In genomic region chr15:58931985-58932384, GRCh38 we compare ENCODE assay signal across 8 cellular contexts. TPM values are rescaled to one million over a fixed set of nuclear protein-coding genes. Genes with fewer than 3 reads are reported as not detected.
DNase-seq lines count a peak whose midpoint lies in the region; ATAC-seq and TF ChIP-seq lines count a peak whose summit lies in the region.

No MANE protein-coding gene starts in this region.

- no peaks in the 10 kb centered on the region for H3K9me3 Mint-ChIP-seq in central memory CD8-positive, alpha-beta T cell

- no peak overlapping the region for H2BK15ac ChIP-seq in mesenchymal stem cell (ENCODE audit: low read depth, poor library complexity, severe bottlenecking)

- H3K23ac ChIP-seq in mesenchymal stem cell (ENCODE audit: low read length in 2 of 2) = no peak overlapping the region

- no peaks in the 10 kb centered on the region for H3K27me3 Mint-ChIP-seq in central memory CD8-positive, alpha-beta T cell

- peaks cover 3% of the 10 kb centered on the region for H3K79me1 ChIP-seq in mesenchymal stem cell (replicated peaks; ENCODE audit: low read length, poor library complexity, severe bottlenecking)

- H4K20me1 ChIP-seq in OCI-LY1 (ENCODE audit: insufficient read depth, low read length) = no peaks in the 10 kb centered on the region

- H3K27ac Mint-ChIP-seq in central memory CD8-positive, alpha-beta T cell (ENCODE audit: low read depth) = peak overlapping the region; percentile 98

- peaks cover 33% of the 10 kb centered on the region for H3K36me3 ChIP-seq in OCI-LY1 (ENCODE audit: insufficient read depth, low read length)
- H3K36me3 ChIP-seq in mesenchymal stem cell (ENCODE audit: control insufficient read depth in 1 of 2, insufficient read depth in 2 of 2, low read depth in 1 of 2, low read length in 2 of 2) = peaks cover 7 to 26% of the 10 kb centered on the region in 2 experiments
- H3K36me3 ChIP-seq in urinary bladder (ENCODE audit: insufficient read depth) = no peaks in the 10 kb centered on the region

- no peak overlapping the region for H3K4ac ChIP-seq in mesenchymal stem cell (ENCODE audit: low read depth in 1 of 2, low read length in 2 of 2)

- H3K4me3 ChIP-seq in OCI-LY1 (ENCODE audit: low read depth, low read length, poor library complexity, severe bottlenecking) = peak overlapping the region; percentile 94
- peak overlapping the region in 1 of 2 experiments; percentile 97 for H3K4me3 ChIP-seq in mesenchymal stem cell (ENCODE audit: insufficient read depth in 1 of 2, low read depth in 1 of 2, low read length in 2 of 2)
- H3K4me3 ChIP-seq in urinary bladder (ENCODE audit: low read depth, low read length) = peak overlapping the region; percentile 92

- H3K9me2 ChIP-seq in OCI-LY1 (ENCODE audit: low read depth, low read length) = no peaks in the 10 kb centered on the region

- H3K4me2 ChIP-seq in OCI-LY1 (ENCODE audit: low read length) (peak overlapping the region; percentile 97), mesenchymal stem cell (ENCODE audit: low read length, poor library complexity, severe bottlenecking) (peak overlapping the region; percentile 82)

- H2AK5ac ChIP-seq in mesenchymal stem cell (ENCODE audit: low read length, severe bottlenecking) = no peak overlapping the region

- no peak for ATAC-seq in central memory CD8-positive, alpha-beta T cell (replicated peaks; ENCODE audit: extremely low read depth, poor library complexity, severe bottlenecking)
- ATAC-seq in HG03175 (IDR thresholded peaks at IDR 0.05; ENCODE audit: unreplicated experiment) = no peak

- H3K9ac ChIP-seq in OCI-LY1 (ENCODE audit: low read length) = peak overlapping the region; percentile 98
- peak overlapping the region; percentile 99 for H3K9ac ChIP-seq in mesenchymal stem cell (ENCODE audit: low read length)

- H2BK120ac ChIP-seq in mesenchymal stem cell (ENCODE audit: low read depth, low read length) = no peak overlapping the region

- peak; percentile 19 for DNase-seq in NCI-H82 (lab: John Stamatoyannopoulos, UW)
- DNase-seq in NCI-H82 treated with DMSO at 0.1 percent for 48 hours (lab: John Stamatoyannopoulos, UW; ENCODE audit: unreplicated experiment) = no peak
- DNase-seq in central memory CD8-positive, alpha-beta T cell (ENCODE audit: low spot score in 2 of 2) = no peak
- peak; percentile 60 for DNase-seq in mesenchymal stem cell
- no peak for DNase-seq in activated effector memory CD4-positive, alpha-beta T cell treated with Interleukin-2 at 50 U/mL for 16 hours

- H3K9me3 ChIP-seq in OCI-LY1 (ENCODE audit: low read length) (no peaks in the 10 kb centered on the region), mesenchymal stem cell (ENCODE audit: control insufficient read depth, low read length) (no peaks in the 10 kb centered on the region)

- H3K18ac ChIP-seq in mesenchymal stem cell (ENCODE audit: low read depth in 1 of 2, low read length in 2 of 2) = no peak overlapping the region

- no peak overlapping the region for H4K8ac ChIP-seq in mesenchymal stem cell (ENCODE audit: low read length)

- H3K27me3 ChIP-seq in OCI-LY1 (ENCODE audit: insufficient read depth, low read length) (no peaks in the 10 kb centered on the region), mesenchymal stem cell (ENCODE audit: control insufficient read depth in 1 of 2, insufficient read depth in 1 of 2, low read length in 2 of 2) (no peaks in the 10 kb centered on the region)

- WGBS in mesenchymal stem cell = 4% methylated on average over 2 of the region's 3 CpGs
- WGBS in urinary bladder = 2% methylated on average over 3 of the region's 3 CpGs

- H3K79me2 ChIP-seq in OCI-LY1 (ENCODE audit: insufficient read depth, low read length) = peaks cover 55% of the 10 kb centered on the region

- no peak for TF ChIP-seq CTCF in OCI-LY1 (IDR thresholded peaks at IDR 0.05; ENCODE audit: low read length)

- H3K4me1 ChIP-seq in OCI-LY1 (ENCODE audit: insufficient read depth, low read length, severe bottlenecking) (peaks cover 24% of the 10 kb centered on the region), mesenchymal stem cell (ENCODE audit: control insufficient read depth, insufficient read depth, low read depth, low read length) (peaks cover 4% of the 10 kb centered on the region), urinary bladder (ENCODE audit: insufficient read depth) (no peaks in the 10 kb centered on the region)

- no peak overlapping the region for H2BK12ac ChIP-seq in mesenchymal stem cell (ENCODE audit: low read length in 2 of 2)

- H3K14ac ChIP-seq in mesenchymal stem cell (ENCODE audit: low read length in 2 of 2) = no peak overlapping the region

- peak overlapping the region; percentile 93 for H3K4me3 Mint-ChIP-seq in central memory CD8-positive, alpha-beta T cell

- peak overlapping the region; percentile 83 for H3K27ac ChIP-seq in OCI-LY1 (ENCODE audit: low read depth, low read length, poor library complexity, severe bottlenecking)
- H3K27ac ChIP-seq in mesenchymal stem cell (ENCODE audit: low read length, poor library complexity, severe bottlenecking) = peak overlapping the region; percentile 26
- H3K27ac ChIP-seq in urinary bladder (ENCODE audit: low read depth) = peak overlapping the region; percentile 38

- H3F3A ChIP-seq in OCI-LY1 (ENCODE audit: insufficient read depth, low read length) = no peaks in the 10 kb centered on the region

- peaks cover 30% of the 10 kb centered on the region for H3K36me3 Mint-ChIP-seq in central memory CD8-positive, alpha-beta T cell (ENCODE audit: insufficient read depth)

- no peak overlapping the region for H2AFZ ChIP-seq in OCI-LY1 (ENCODE audit: low read length)
- H2AFZ ChIP-seq in mesenchymal stem cell (ENCODE audit: low read depth, low read length) = no peak overlapping the region

- peaks cover 5% of the 10 kb centered on the region for H3K4me1 Mint-ChIP-seq in central memory CD8-positive, alpha-beta T cell

- H4K91ac ChIP-seq in mesenchymal stem cell (ENCODE audit: low read length) = no peak overlapping the region

- no peak overlapping the region for H2BK5ac ChIP-seq in mesenchymal stem cell (ENCODE audit: low read depth, low read length, poor library complexity, severe bottlenecking)

RNA-seq across cellular contexts. Expression of gene SLTM, which starts 1.5 kb away (rescaled TPM):
- polyA plus RNA-seq in mesenchymal stem cell (2013, experiment 1 of 2) = 45.7 TPM
- polyA plus RNA-seq in mesenchymal stem cell (2013, experiment 2 of 2) = 43.3 TPM
- 175 TPM for total RNA-seq in urinary bladder
- 60.0 TPM for polyA plus RNA-seq in urinary bladder

RNA-seq across cellular contexts. Expression of gene RNF111, which starts 55.5 kb away (rescaled TPM):
- 12.0 TPM for polyA plus RNA-seq in mesenchymal stem cell (2013, experiment 1 of 2)
- 12.2 TPM for polyA plus RNA-seq in mesenchymal stem cell (2013, experiment 2 of 2)
- total RNA-seq in urinary bladder = 38.3 TPM
- 11.3 TPM for polyA plus RNA-seq in urinary bladder

Comparison
In these comparisons a context has a peak if more than half of its experiments do, and no peak if none do; other contexts are left out.
1. DNase-seq: peak in NCI-H82 (single experiment) and mesenchymal stem cell (single experiment); none in NCI-H82 treated with DMSO at 0.1 percent for 48 hours (single experiment), central memory CD8-positive, alpha-beta T cell (0 of 2) and activated effector memory CD4-positive, alpha-beta T cell treated with Interleukin-2 at 50 U/mL for 16 hours (single experiment).
2. H3K27ac ChIP-seq: peak in every context shown above with its lines; median percentile 83 in OCI-LY1; 38 in urinary bladder; 26 in mesenchymal stem cell.